In the genomic region with DNA sequence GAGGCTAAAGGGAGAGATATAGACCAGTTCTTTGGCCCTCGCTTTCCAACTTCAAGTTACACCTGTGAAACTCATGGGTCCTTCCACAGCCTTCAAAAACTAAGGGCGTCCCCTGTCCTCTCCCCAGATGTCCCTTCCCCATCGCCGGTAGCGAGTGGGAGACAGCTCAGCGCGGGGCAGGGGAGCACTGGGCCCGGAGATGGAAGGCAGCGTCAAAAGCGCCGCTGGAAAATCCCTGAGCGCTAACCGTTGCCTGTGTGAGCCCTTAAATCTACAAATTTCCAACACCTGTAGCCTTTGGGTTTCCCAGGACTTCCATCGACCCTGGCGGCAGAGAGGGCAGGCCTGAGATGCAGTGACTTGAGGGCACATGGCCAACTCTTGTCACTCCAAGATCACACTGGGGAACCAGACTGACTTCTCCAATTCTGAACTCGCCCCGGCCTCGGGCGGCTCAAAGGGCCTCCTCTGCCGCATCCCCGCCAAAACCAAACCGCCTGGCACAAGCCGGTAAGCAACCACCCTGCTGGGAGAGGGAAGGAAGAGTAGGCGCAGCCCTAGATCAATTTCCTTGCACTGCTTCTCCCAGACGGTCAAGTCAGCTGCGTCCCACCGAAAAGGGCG, we compare ENCODE assay signal across 8 cellular contexts. TPM values are rescaled to one million over a fixed set of nuclear protein-coding genes. Genes with fewer than 3 reads are reported as not detected.
DNase-seq lines count a peak whose midpoint lies in the region; ATAC-seq and TF ChIP-seq lines count a peak whose summit lies in the region.

No MANE protein-coding gene starts in this region.

- H4K20me1 ChIP-seq in DND-41 (ENCODE audit: insufficient read depth, low read length) (no peaks in the 10 kb centered on the region), IMR-90 (ENCODE audit: insufficient read depth, low read length) (peaks cover 36% of the 10 kb centered on the region)

- H3K23ac ChIP-seq in IMR-90 (ENCODE audit: low read depth, low read length), result peak overlapping the region; percentile 79

- no peak for DNase-seq in DND-41
- no peak for DNase-seq in IMR-90
- DNase-seq in activated naive CD4-positive, alpha-beta T cell treated with anti-CD3 and anti-CD28 coated beads for 36 hours, result peak; percentile 17
- peak; percentile 77 for DNase-seq in Right ventricle myocardium superior
- no peak for DNase-seq in SHP77 (lab: John Stamatoyannopoulos, UW)

- H2BK20ac ChIP-seq in IMR-90 (ENCODE audit: low read depth, low read length), result peak overlapping the region; percentile 47; the same call in 1 of the 2 replicates

- dilution Hi-C loops in IMR-90 (cut with HindIII; ENCODE audit: low sequenced_read_pairs, unreplicated experiment), result no loop called here

- peak overlapping the region; percentile 76 for H2BK120ac ChIP-seq in IMR-90 (ENCODE audit: low read depth, low read length)

- WGBS in IMR-90 (ENCODE audit: extremely low coverage in 2 of 2, insufficient read length in 1 of 2), 2 experiments, result 29% methylated on average over 11 of the region's 28 CpGs; no CpG with 5 or more reads in 1 of the 2 experiments

- H3K56ac ChIP-seq in IMR-90 (ENCODE audit: extremely low read depth, insufficient read depth, low read length), result peak overlapping the region; percentile 37; the same call in 1 of the 2 replicates

- peaks cover 5 to 27% of the 10 kb centered on the region in 2 experiments; a peak in 2 of 4 replicates for H3K79me1 ChIP-seq in IMR-90 (ENCODE audit: low read depth in 1 of 2, low read length in 2 of 2)

- H3K4me3 Mint-ChIP-seq in activated naive CD4-positive, alpha-beta T cell treated with anti-CD3 and anti-CD28 coated beads for 36 hours, result peak overlapping the region; percentile 61

- H3K36me3 ChIP-seq in DND-41 (ENCODE audit: insufficient read depth, low read length) (no peaks in the 10 kb centered on the region), IMR-90 (ENCODE audit: control insufficient read depth, insufficient read depth, low read length) (no peaks in the 10 kb centered on the region), parathyroid adenoma (ENCODE audit: control insufficient read depth, insufficient read depth, low read length) (no peaks in the 10 kb centered on the region)

- H2BK5ac ChIP-seq in IMR-90 (ENCODE audit: low read depth, low read length, poor library complexity, severe bottlenecking), result peak overlapping the region; percentile 42

- TF ChIP-seq POLR2A in IMR-90 (IDR thresholded peaks at IDR 0.05; ENCODE audit: low read depth, low read length) (no peak), GM18505 (IDR thresholded peaks at IDR 0.05; ENCODE audit: borderline replicate concordance, extremely low read depth, insufficient read depth, insufficient read length) (no peak)

- H3K4me2 ChIP-seq in DND-41 (ENCODE audit: insufficient read depth, low read length) (peak overlapping the region; percentile 70), IMR-90 (ENCODE audit: low read depth, low read length) (peak overlapping the region; percentile 88), parathyroid adenoma (ENCODE audit: low read length) (peak overlapping the region; percentile 98)

- H3K27me3 Mint-ChIP-seq in activated naive CD4-positive, alpha-beta T cell treated with anti-CD3 and anti-CD28 coated beads for 36 hours (ENCODE audit: low read depth), result peaks cover 43% of the 10 kb centered on the region

- no peak overlapping the region; the same call in 1 of the 2 replicates for H3K18ac ChIP-seq in IMR-90 (ENCODE audit: low read depth, low read length)

- peaks cover 19% of the 10 kb centered on the region for H3K4me1 ChIP-seq in DND-41 (ENCODE audit: insufficient read depth, low read length)
- H3K4me1 ChIP-seq in IMR-90 (ENCODE audit: control insufficient read depth, insufficient read depth, low read length), result peaks cover 7% of the 10 kb centered on the region; the same call in 1 of the 2 replicates
- no peaks in the 10 kb centered on the region for H3K4me1 ChIP-seq in parathyroid adenoma

- peak overlapping the region; percentile 6; the same call in 1 of the 2 replicates for H4K91ac ChIP-seq in IMR-90 (ENCODE audit: insufficient read depth, low read depth, low read length)

- peak overlapping the region in 1 of 2 experiments; percentile 60; a peak in 2 of 4 replicates for H3K4me3 ChIP-seq in DND-41 (ENCODE audit: low read depth in 1 of 2, low read length in 2 of 2)
- H3K4me3 ChIP-seq in IMR-90 (ENCODE audit: insufficient read depth, low read depth, low read length), result peak overlapping the region; percentile 52
- peak overlapping the region; percentile 84 for H3K4me3 ChIP-seq in parathyroid adenoma (ENCODE audit: low read depth, low read length)

- CTCF ChIA-PET in IMR-90 (lab: Yijun Ruan, JAX), result no interaction called here
- CTCF ChIA-PET in activated naive CD4-positive, alpha-beta T cell treated with anti-CD3 and anti-CD28 coated beads for 36 hours (lab: Charles Lee), result interaction anchor here (2.7 kb wide), 1 partner anchor 233 kb away, joined by 8 read pairs; no protein-coding TSS in a partner anchor

- no peaks in the 10 kb centered on the region for H3K9me3 Mint-ChIP-seq in activated naive CD4-positive, alpha-beta T cell treated with anti-CD3 and anti-CD28 coated beads for 36 hours

- H2BK15ac ChIP-seq in IMR-90 (ENCODE audit: low read depth, low read length), result 0 out of 3 replicates have a peak overlapping the region, but pooled peaks have one; percentile 34

- no peaks in the 10 kb centered on the region for H3K79me2 ChIP-seq in DND-41 (ENCODE audit: insufficient read depth, low read length)
- peaks cover 19% of the 10 kb centered on the region for H3K79me2 ChIP-seq in parathyroid adenoma

- BruUV-seq in IMR-90 (replicated peaks; lab: Mats Ljungman, UMichigan), result no TSS peak

- H3K9me1 ChIP-seq in IMR-90 (ENCODE audit: insufficient read depth, low read length), result peaks cover 8% of the 10 kb centered on the region; the same call in 1 of the 2 replicates

- H3K9ac ChIP-seq in DND-41 (ENCODE audit: low read depth, low read length) (peak overlapping the region; percentile 58), IMR-90 (ENCODE audit: low read depth, low read length) (peak overlapping the region; percentile 44), parathyroid adenoma (peak overlapping the region; percentile 38)

- POLR2A ChIA-PET in IMR-90 (lab: Charles Lee; ENCODE audit: unreplicated experiment), result interaction anchor here (0.7 kb wide), 3 partner anchors 199 to 267 kb away, joined by 3 read pairs; no protein-coding TSS in a partner anchor

- H3K27ac Mint-ChIP-seq in activated naive CD4-positive, alpha-beta T cell treated with anti-CD3 and anti-CD28 coated beads for 36 hours, result no peak overlapping the region

- no peak overlapping the region for H3K27ac ChIP-seq in DND-41 (ENCODE audit: low read length)
- peak overlapping the region; percentile 43 for H3K27ac ChIP-seq in IMR-90 (ENCODE audit: insufficient read depth, low read length)
- H3K27ac ChIP-seq in parathyroid adenoma, result peak overlapping the region; percentile 85

- TF ChIP-seq CTCF in DND-41 (IDR thresholded peaks at IDR 0.05; ENCODE audit: borderline replicate concordance, extremely low read depth, low read length, poor library complexity, severe bottlenecking) (no peak), IMR-90 (conservative IDR thresholded peaks at IDR 0.05; ENCODE audit: low read depth, low read length) (no peak), parathyroid adenoma (IDR thresholded peaks at IDR 0.05) (no peak)

- TF ChIP-seq RAD21 in IMR-90 (IDR thresholded peaks at IDR 0.05; ENCODE audit: low read length), result no peak

- intact Hi-C loops in IMR-90 (cut with micrococcal nuclease), result loop anchor here (2.0 to 5.0 kb wide), 2 partner anchors 126 to 354 kb away; no protein-coding TSS in a partner anchor
- intact Hi-C loops in activated naive CD4-positive, alpha-beta T cell treated with anti-CD3 and anti-CD28 coated beads for 36 hours (cut with micrococcal nuclease), result loop anchor here (5.0 kb wide), 1 partner anchor 109 kb away; no protein-coding TSS in a partner anchor
- intact Hi-C loops in Right ventricle myocardium superior (cut with DNase I), result loop anchor here (2.0 to 5.0 kb wide), 2 partner anchors 66 to 234 kb away; no protein-coding TSS in a partner anchor

- peak overlapping the region; percentile 29 to 44; a peak in 2 of 4 replicates for H4K8ac ChIP-seq in IMR-90 (ENCODE audit: low read depth in 2 of 2, low read length in 2 of 2)

- peak overlapping the region; percentile 46 for H2AK5ac ChIP-seq in IMR-90 (ENCODE audit: low read depth, low read length)

- in situ Hi-C loops in IMR-90 (cut with MboI; ENCODE audit: low sequenced_read_pairs), result loop anchor here (5.0 kb wide), 1 partner anchor 239 kb away; no protein-coding TSS in a partner anchor

- H2AFZ ChIP-seq in DND-41 (ENCODE audit: low read depth, low read length) (peak overlapping the region; percentile 70), IMR-90 (replicated peaks; ENCODE audit: low read length, poor library complexity) (peak overlapping the region; percentile 93), parathyroid adenoma (peak overlapping the region; percentile 87)

- peaks cover 15% of the 10 kb centered on the region for H3K4me1 Mint-ChIP-seq in activated naive CD4-positive, alpha-beta T cell treated with anti-CD3 and anti-CD28 coated beads for 36 hours (ENCODE audit: low read depth)

- peak overlapping the region; percentile 88 for H3K4ac ChIP-seq in IMR-90 (ENCODE audit: low read depth, low read length)

- H3K36me3 Mint-ChIP-seq in activated naive CD4-positive, alpha-beta T cell treated with anti-CD3 and anti-CD28 coated beads for 36 hours (ENCODE audit: low read depth), result no peaks in the 10 kb centered on the region

- H3K27me3 ChIP-seq in DND-41 (ENCODE audit: insufficient read depth, low read length, poor library complexity) (no peaks in the 10 kb centered on the region), IMR-90 (ENCODE audit: control insufficient read depth, insufficient read depth, low read length) (no peaks in the 10 kb centered on the region), parathyroid adenoma (ENCODE audit: control insufficient read depth, insufficient read depth, low read length) (no peaks in the 10 kb centered on the region)

- peak overlapping the region; percentile 70 for H2AK9ac ChIP-seq in IMR-90 (replicated peaks; ENCODE audit: low read depth, low read length, poor library complexity)

- peak overlapping the region; percentile 90 for H3K14ac ChIP-seq in IMR-90 (replicated peaks; ENCODE audit: low read depth, low read length)

- no peak for ATAC-seq in DND-41 (ENCODE audit: insufficient read depth, low read depth)
- ATAC-seq in IMR-90 (ENCODE audit: low read depth), result peak; percentile 1
- ATAC-seq in Right ventricle myocardium superior (ENCODE audit: poor library complexity), result peak; percentile 2
- ATAC-seq in HG02763 (IDR thresholded peaks at IDR 0.05; ENCODE audit: unreplicated experiment), result no peak
- no peak for ATAC-seq in GM18505 (IDR thresholded peaks at IDR 0.05; ENCODE audit: unreplicated experiment)

- H3K9me3 ChIP-seq in DND-41 (ENCODE audit: insufficient read depth, low read length, severe bottlenecking) (no peaks in the 10 kb centered on the region), IMR-90 (ENCODE audit: control insufficient read depth, insufficient read depth, low read length) (no peaks in the 10 kb centered on the region), parathyroid adenoma (ENCODE audit: control insufficient read depth, low read length) (no peaks in the 10 kb centered on the region)

- peak overlapping the region; percentile 1; the same call in 1 of the 2 replicates for H4K5ac ChIP-seq in IMR-90 (ENCODE audit: low read depth, low read length)

RNA-seq across cellular contexts. Expression of a gene that starts 0.9 kb away (rescaled TPM):
- total RNA-seq in IMR-90 (2012; rRNA removed), result 21.9 and 40.7 TPM in 2 replicates
- 103 and 120 TPM in 2 replicates for polyA plus RNA-seq in IMR-90 (2012; rRNA removed)
- polyA plus RNA-seq in IMR-90 (2012; cell fraction: cytosol; rRNA removed), result 117 and 156 TPM in 2 replicates
- polyA plus RNA-seq in IMR-90 (2012; cell fraction: nucleus; rRNA removed; ENCODE audit: low replicate concordance), result 108 and 158 TPM in 2 replicates
- 1 to 10 TPM; 2.1 to 2.9 TPM for total RNA-seq in activated naive CD4-positive, alpha-beta T cell treated with anti-CD3 and anti-CD28 coated beads for 36 hours
- total RNA-seq in Right ventricle myocardium superior, result 200 TPM

Comparison
In these comparisons a context has a peak if more than half of its experiments do, and no peak if none do; other contexts are left out.
1. ATAC-seq: peak in IMR-90 (single experiment) and Right ventricle myocardium superior (single experiment); none in DND-41 (single experiment), HG02763 (single experiment) and GM18505 (single experiment).
2. DNase-seq: peak in activated naive CD4-positive, alpha-beta T cell treated with anti-CD3 and anti-CD28 coated beads for 36 hours (single experiment) and Right ventricle myocardium superior (single experiment); none in DND-41 (single experiment), IMR-90 (single experiment) and SHP77 (0 of 2).
3. Peak in every context shown above with its lines, with median percentiles within 50 percentile points of each other: H2AFZ ChIP-seq, H3K4me2 ChIP-seq and H3K9ac ChIP-seq.